ENCODE assay signal across 19 cellular contexts in the genomic region with DNA sequence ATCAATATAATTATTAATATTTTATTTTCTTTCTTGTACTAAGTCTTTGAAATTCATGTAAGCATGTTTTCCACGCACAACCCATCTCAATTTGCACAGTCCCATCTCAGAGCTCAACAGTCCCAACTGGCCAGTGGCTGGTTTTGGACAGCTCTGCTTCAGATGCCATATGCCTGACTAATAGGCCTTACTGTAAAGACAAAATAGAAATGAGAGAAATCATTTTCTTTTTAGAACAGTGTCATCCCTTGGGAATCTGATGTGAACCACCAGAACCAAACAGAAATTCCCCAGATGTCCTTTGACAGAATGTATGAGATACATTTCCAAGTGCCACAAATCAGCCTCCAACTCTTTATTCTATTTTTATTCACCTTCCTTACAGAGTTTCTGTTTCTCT.
DNase-seq lines count a peak whose midpoint lies in the region; ATAC-seq and TF ChIP-seq lines count a peak whose summit lies in the region.
"Had no signal": no experiment of that assay in that cellular context is flagged by ENCODE, and none has a peak within 500 bp of the region (broad histone marks: within the 10 kb centered on the region; RNA-seq: fewer than 3 reads in every experiment).

No MANE protein-coding gene starts in this region.

- no peaks in the 10 kb centered on the region for H3K4me1 ChIP-seq in CD8-positive, alpha-beta T cell (ENCODE audit: insufficient read depth, low read length)

- no peak overlapping the region for H3K27ac ChIP-seq in CD8-positive, alpha-beta T cell (ENCODE audit: low read depth, low read length)
- H3K27ac ChIP-seq: vagina had no signal

- H3K27ac Mint-ChIP-seq in CD8-positive, alpha-beta T cell, result peak overlapping the region; percentile 75
- H3K27ac Mint-ChIP-seq in nephron, result peak overlapping the region in 2 of 3 experiments; percentile 14 to 30
- H3K27ac Mint-ChIP-seq: activated CD4-positive, alpha-beta T cell treated with anti-CD3 and anti-CD28 coated beads, Interleukin-2, amount 10 ng/mL, durations not matched to agents 7 days and 5 days; activated T-helper 2 cell treated with anti-CD3 and anti-CD28 coated beads, Interferon-gamma antibody, Interleukin-2, Interleukin-4, amounts not matched to agents 10 μg/mL and 5 μg/mL and 100 μg/mL, durations not matched to agents 14 hours and 24 hours and 36 hours; stimulated activated naive B cell treated with anti-CD40 and anti-IgM and Interleukin-4, amounts not matched to agents 10 μg/mL and 1 μg/mL and 100 μg/mL, for 72 hours had no signal

- ATAC-seq in CD8-positive, alpha-beta T cell, result no peak
- no peak for ATAC-seq in HG02610 (IDR thresholded peaks at IDR 0.05; ENCODE audit: unreplicated experiment)
- ATAC-seq: left colon; stimulated activated naive B cell treated with anti-CD40 and anti-IgM and Interleukin-4, amounts not matched to agents 10 μg/mL and 1 μg/mL and 100 μg/mL, for 72 hours had no signal

- peaks cover 68% of the 10 kb centered on the region for H3K36me3 ChIP-seq in CD8-positive, alpha-beta T cell (ENCODE audit: insufficient read depth, low read length)

- intact Hi-C loops in CD8-positive, alpha-beta T cell (cut with DNase I, micrococcal nuclease), result loop anchor here in 1 of 2 experiments (5.0 kb wide), 1 partner anchor 71 kb away; no protein-coding TSS in a partner anchor

- no peak overlapping the region for H3K4me3 Mint-ChIP-seq in CD8-positive, alpha-beta T cell
- no peak overlapping the region for H3K4me3 Mint-ChIP-seq in nephron
- H3K4me3 Mint-ChIP-seq: activated CD4-positive, alpha-beta T cell treated with anti-CD3 and anti-CD28 coated beads, Interleukin-2, amount 10 ng/mL, durations not matched to agents 7 days and 5 days; stimulated activated naive B cell treated with anti-CD40 and anti-IgM and Interleukin-4, amounts not matched to agents 10 μg/mL and 1 μg/mL and 100 μg/mL, for 72 hours had no signal

- H3K4me1 Mint-ChIP-seq in CD8-positive, alpha-beta T cell (ENCODE audit: low read depth), result peaks cover 3% of the 10 kb centered on the region
- H3K4me1 Mint-ChIP-seq in nephron, result peaks cover 35% of the 10 kb centered on the region

- H3K9me3 ChIP-seq in CD8-positive, alpha-beta T cell (ENCODE audit: low read length), result no peaks in the 10 kb centered on the region
- H3K9me3 ChIP-seq: vagina had no signal

- peaks cover 82% of the 10 kb centered on the region for H3K36me3 Mint-ChIP-seq in CD8-positive, alpha-beta T cell
- H3K36me3 Mint-ChIP-seq in nephron (ENCODE audit: low read depth), result peaks cover 59% of the 10 kb centered on the region

- POLR2A ChIA-PET in CD8-positive, alpha-beta T cell (lab: Charles Lee), result no interaction called here

- H3K9me3 Mint-ChIP-seq in CD8-positive, alpha-beta T cell, result no peaks in the 10 kb centered on the region
- H3K9me3 Mint-ChIP-seq in nephron, result no peaks in the 10 kb centered on the region
- H3K9me3 Mint-ChIP-seq: activated CD4-positive, alpha-beta T cell treated with anti-CD3 and anti-CD28 coated beads, Interleukin-2, amount 10 ng/mL, durations not matched to agents 7 days and 5 days; activated T-helper 2 cell treated with anti-CD3 and anti-CD28 coated beads, Interferon-gamma antibody, Interleukin-2, Interleukin-4, amounts not matched to agents 10 μg/mL and 5 μg/mL and 100 μg/mL, durations not matched to agents 14 hours and 24 hours and 36 hours; stimulated activated naive B cell treated with anti-CD40 and anti-IgM and Interleukin-4, amounts not matched to agents 10 μg/mL and 1 μg/mL and 100 μg/mL, for 72 hours had no signal

- TF ChIP-seq CTCF in CD8-positive, alpha-beta T cell (IDR thresholded peaks at IDR 0.05), result no peak
- TF ChIP-seq CTCF in choroid plexus epithelial cell (conservative IDR thresholded peaks at IDR 0.05; ENCODE audit: low read depth, low read length), result no peak
- TF ChIP-seq CTCF in nephron (IDR thresholded peaks at IDR 0.05; ENCODE audit: unreplicated experiment in 3 of 3), result no peak

- no peak for DNase-seq in CD8-positive, alpha-beta T cell
- DNase-seq in HT1080 (ENCODE audit: low read depth) (peak; percentile 29), choroid plexus epithelial cell (ENCODE audit: low read depth) (peak; percentile 71), NOMO-1 treated with DMSO at 0.1 percent for 48 hours (lab: John Stamatoyannopoulos, UW; ENCODE audit: unreplicated experiment) (no peak)
- no peak for DNase-seq in activated CD8-positive, alpha-beta memory T cell treated with anti-CD3 and anti-CD28 coated beads for 24 hours
- DNase-seq: activated CD4-positive, alpha-beta T cell treated with anti-CD3 and anti-CD28 coated beads, Interleukin-2, amount 10 ng/mL, durations not matched to agents 7 days and 5 days; effector memory CD4-positive, alpha-beta T cell; GDM1; Karpas-422; left colon; NCI-H1694; NCI-H524 treated with DMSO at 0.1 percent for 48 hours; RPMI8226; stimulated activated CD4-positive, alpha-beta T cell treated with anti-CD3 and anti-CD28 coated beads, Interleukin-4, amount 100 ng/mL, for 1 hour; stimulated activated naive B cell treated with anti-CD40 and anti-IgM and Interleukin-4, amounts not matched to agents 10 μg/mL and 1 μg/mL and 100 μg/mL, for 72 hours had no signal

- no peaks in the 10 kb centered on the region for H3K27me3 ChIP-seq in CD8-positive, alpha-beta T cell (ENCODE audit: insufficient read depth, low read length)
- H3K27me3 ChIP-seq: vagina had no signal

- H3K4me3 ChIP-seq in CD8-positive, alpha-beta T cell (ENCODE audit: low read depth, low read length), result no peak overlapping the region
- H3K4me3 ChIP-seq in choroid plexus epithelial cell (ENCODE audit: low read depth, low read length), result no peak overlapping the region
- H3K4me3 ChIP-seq: vagina had no signal

- H3K27me3 Mint-ChIP-seq in CD8-positive, alpha-beta T cell (ENCODE audit: low read depth), result no peaks in the 10 kb centered on the region
- no peaks in the 10 kb centered on the region for H3K27me3 Mint-ChIP-seq in nephron (ENCODE audit: low read depth)
- H3K27me3 Mint-ChIP-seq: activated CD4-positive, alpha-beta T cell treated with anti-CD3 and anti-CD28 coated beads, Interleukin-2, amount 10 ng/mL, durations not matched to agents 7 days and 5 days; stimulated activated naive B cell treated with anti-CD40 and anti-IgM and Interleukin-4, amounts not matched to agents 10 μg/mL and 1 μg/mL and 100 μg/mL, for 72 hours had no signal

- CTCF ChIA-PET in CD8-positive, alpha-beta T cell (lab: Charles Lee), result no interaction called here

Comparison
In these comparisons a context has a peak if more than half of its experiments do, and no peak if none do; other contexts are left out.
1. DNase-seq: peak in HT1080 (single experiment) and choroid plexus epithelial cell (single experiment); none in CD8-positive, alpha-beta T cell (0 of 7), NOMO-1 treated with DMSO at 0.1 percent for 48 hours (single experiment) and activated CD8-positive, alpha-beta memory T cell treated with anti-CD3 and anti-CD28 coated beads for 24 hours (single experiment).